Comparison of ENCODE assay signal across 1 cellular context in genomic region chrX:12894074-12894691, GRCh38.
TF ChIP-seq lines count a peak whose summit lies in the region.

No MANE protein-coding gene starts in this region.

TF ChIP-seq in HCT116, 20 proteins besides CTCF, POLR2A, EP300 and RAD21 (continued from another document):
- TF ChIP-seq EZH2phosphoT487 (IDR thresholded peaks at IDR 0.05; ENCODE audit: borderline replicate concordance) (no peak), ATF3 (IDR thresholded peaks at IDR 0.05) (no peak), YY1 (IDR thresholded peaks at IDR 0.05; ENCODE audit: extremely low read depth, insufficient replicate concordance, low read depth, low read length) (no peak), FOSL1 (IDR thresholded peaks at IDR 0.05; ENCODE audit: low read depth) (no peak), CBX3 (IDR thresholded peaks at IDR 0.05; ENCODE audit: low read depth) (no peak)
